In the genomic region with DNA sequence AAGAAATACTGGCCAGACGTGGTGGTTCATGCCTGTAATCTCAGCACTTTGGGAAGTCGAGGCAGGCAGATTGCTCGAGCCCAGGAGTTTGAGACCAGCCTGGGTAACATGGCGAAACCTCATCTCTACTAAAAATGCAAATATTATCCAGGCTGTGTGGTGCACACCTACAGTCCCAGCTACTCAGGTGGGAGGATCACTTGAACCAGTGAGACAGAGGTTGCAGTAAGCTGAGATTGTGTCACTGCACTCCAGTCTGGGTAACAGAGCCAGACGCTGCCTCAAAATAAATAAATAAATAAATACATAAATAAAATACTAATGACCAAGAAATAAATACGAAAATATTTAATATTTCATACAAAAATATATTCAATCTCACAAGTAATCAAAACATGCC, we compare ENCODE assay signal across 19 cellular contexts. TPM values are rescaled to one million over a fixed set of nuclear protein-coding genes. Genes with fewer than 3 reads are reported as not detected.
A peak's percentile ranks its signal among the peaks of the same experiment; 100 is the strongest.
DNase-seq lines count a peak whose midpoint lies in the region; ATAC-seq and TF ChIP-seq lines count a peak whose summit lies in the region.
"Had no signal": no experiment of that assay in that cellular context is flagged by ENCODE, and none has a peak within 500 bp of the region (broad histone marks: within the 10 kb centered on the region; RNA-seq: fewer than 3 reads in every experiment).

No MANE protein-coding gene starts in this region.

- peak overlapping the region; percentile 28 for H3K4me3 ChIP-seq in left ventricle myocardium inferior
- H3K4me3 ChIP-seq: BLaER1, HAP-1 had no signal

- peaks cover 87 to 89% (median 89%) of the 10 kb centered on the region in 3 donors for H3K4me1 Mint-ChIP-seq in T-cell
- peaks cover 65% of the 10 kb centered on the region for H3K4me1 Mint-ChIP-seq in stimulated activated effector memory CD8-positive, alpha-beta T cell treated with anti-CD3 and anti-CD28 coated beads, Interleukin-12 subunit alpha, Interleukin-12 subunit beta, amount 100 ng/mL, for 72 hours

- no peaks in the 10 kb centered on the region for H3K9me3 ChIP-seq in left ventricle myocardium inferior (replicated peaks)
- H3K9me3 ChIP-seq: BLaER1, HAP-1 had no signal

- H3K4me3 Mint-ChIP-seq in T-cell: no peak overlapping the region
- no peak overlapping the region for H3K4me3 Mint-ChIP-seq in stimulated activated effector memory CD8-positive, alpha-beta T cell treated with anti-CD3 and anti-CD28 coated beads, Interleukin-12 subunit alpha, Interleukin-12 subunit beta, amount 100 ng/mL, for 72 hours
- H3K4me3 Mint-ChIP-seq: HFFc6 had no signal

- intact Hi-C loops in left ventricle myocardium inferior (cut with micrococcal nuclease) (no loop called here), Right ventricle myocardium inferior (cut with DNase I) (no loop called here)

- POLR2A ChIA-PET in T-cell (lab: Charles Lee): interaction anchor here in 1 of 2 donors (1.2 kb wide), 1 partner anchor 8 kb away, joined by 3 read pairs; no protein-coding TSS in a partner anchor

- peaks cover 100% of the 10 kb centered on the region for H3K4me1 ChIP-seq in left ventricle myocardium inferior

- no peaks in the 10 kb centered on the region for H3K36me3 ChIP-seq in left ventricle myocardium inferior
- H3K36me3 ChIP-seq: BLaER1, HAP-1 had no signal

- H3K27me3 ChIP-seq in left ventricle myocardium inferior (ENCODE audit: low read depth): no peaks in the 10 kb centered on the region
- H3K27me3 ChIP-seq: BLaER1 had no signal

- H3K27ac Mint-ChIP-seq in T-cell: peak overlapping the region; percentile 85 to 87
- peak overlapping the region; percentile 45 for H3K27ac Mint-ChIP-seq in stimulated activated effector memory CD8-positive, alpha-beta T cell treated with anti-CD3 and anti-CD28 coated beads, Interleukin-12 subunit alpha, Interleukin-12 subunit beta, amount 100 ng/mL, for 72 hours
- H3K27ac Mint-ChIP-seq: HFFc6 had no signal

- ATAC-seq in Right ventricle myocardium inferior (no peak), T-cell (replicated peaks in 1 of 4) (no peak), left lobe of liver (peak; percentile 18)
- no peak for ATAC-seq in stimulated activated effector memory CD8-positive, alpha-beta T cell treated with anti-CD3 and anti-CD28 coated beads, Interleukin-12 subunit alpha, Interleukin-12 subunit beta, amount 100 ng/mL, for 72 hours

- CTCF ChIA-PET in T-cell (lab: Charles Lee): no interaction called here

- no peaks in the 10 kb centered on the region for H3K27me3 Mint-ChIP-seq in T-cell

- H3K36me3 Mint-ChIP-seq in T-cell: peaks cover 2% of the 10 kb centered on the region
- no peaks in the 10 kb centered on the region for H3K36me3 Mint-ChIP-seq in stimulated activated effector memory CD8-positive, alpha-beta T cell treated with anti-CD3 and anti-CD28 coated beads, Interleukin-12 subunit alpha, Interleukin-12 subunit beta, amount 100 ng/mL, for 72 hours

- H3K27ac ChIP-seq in left ventricle myocardium inferior (replicated peaks): peak overlapping the region; percentile 77
- H3K27ac ChIP-seq: 22Rv1, BLaER1, HL-60 had no signal

- H3K9me3 Mint-ChIP-seq in T-cell: no peaks in the 10 kb centered on the region
- no peaks in the 10 kb centered on the region for H3K9me3 Mint-ChIP-seq in stimulated activated effector memory CD8-positive, alpha-beta T cell treated with anti-CD3 and anti-CD28 coated beads, Interleukin-12 subunit alpha, Interleukin-12 subunit beta, amount 100 ng/mL, for 72 hours
- H3K9me3 Mint-ChIP-seq: HFFc6 had no signal

- DNase-seq in left ventricle myocardium inferior: no peak
- no peak for DNase-seq in Right ventricle myocardium inferior (ENCODE audit: missing footprints)
- no peak for DNase-seq in T-cell
- DNase-seq in left lobe of liver (ENCODE audit: low spot score): no peak
- no peak for DNase-seq in stimulated activated effector memory CD8-positive, alpha-beta T cell treated with anti-CD3 and anti-CD28 coated beads, Interleukin-12 subunit alpha, Interleukin-12 subunit beta, amount 100 ng/mL, for 72 hours (ENCODE audit: low spot score in 2 of 2)
- DNase-seq in SKM-1 treated with dmso at 0.1 percent for 144 hours (lab: John Stamatoyannopoulos, UW; ENCODE audit: unreplicated experiment): no peak
- no peak for DNase-seq in AG08396 (ENCODE audit: low spot score)
- DNase-seq in NCI-H510A treated with DMSO at 0.1 percent for 48 hours (lab: John Stamatoyannopoulos, UW): no peak
- DNase-seq: AML-193, COR-L47, DMS153, DMS79 treated with DMSO at 0.1 percent for 48 hours, EL, GDM1, HFFc6 had no signal

- no peak for TF ChIP-seq CTCF in left ventricle myocardium inferior (IDR thresholded peaks at IDR 0.05; ENCODE audit: borderline replicate concordance)

RNA-seq across cellular contexts. Expression of a gene that starts 18.8 kb away (rescaled TPM):
- total RNA-seq in left ventricle myocardium inferior (52.8 TPM), Right ventricle myocardium inferior (52.6 TPM), T-cell (10 to 100 TPM; 21.7 to 91.7 (median 23.6) TPM), left lobe of liver (35.5 TPM)
